Comparison of ENCODE assay signal across 11 cellular contexts in the genomic region with DNA sequence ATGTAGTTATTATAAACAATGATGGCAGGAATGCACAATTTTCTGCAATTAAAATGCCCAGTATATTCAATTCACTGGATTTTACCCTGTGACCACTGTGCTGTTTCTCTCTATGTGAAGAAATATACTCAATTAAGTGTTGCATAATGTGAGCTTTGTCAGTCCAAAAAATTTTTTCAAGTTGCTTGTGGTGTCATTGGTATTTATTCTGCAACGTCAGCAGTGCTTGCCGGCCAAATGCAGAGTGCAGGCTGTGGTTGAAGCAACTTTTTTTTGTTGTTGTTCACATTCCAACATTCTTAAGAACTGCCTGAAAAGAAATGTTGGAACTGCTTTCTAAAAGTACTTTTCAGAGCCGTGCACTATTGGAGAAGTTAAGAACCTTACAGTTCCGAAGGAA.
DNase-seq lines count a peak whose midpoint lies in the region; ATAC-seq, FAIRE-seq and TF ChIP-seq lines count a peak whose summit lies in the region.
"Had no signal": no experiment of that assay in that cellular context is flagged by ENCODE, and none has a peak within 500 bp of the region (broad histone marks: within the 10 kb centered on the region; RNA-seq: fewer than 3 reads in every experiment).

No MANE protein-coding gene starts in this region.

- TF ChIP-seq POLR2A in gastroesophageal sphincter (IDR thresholded peaks at IDR 0.05) (no peak), H54 (IDR thresholded peaks at IDR 0.05; ENCODE audit: low read depth, low read length) (no peak)

- no peak for TF ChIP-seq CTCF in AG04449 (IDR thresholded peaks at IDR 0.05; ENCODE audit: insufficient read depth, low read length, missing control alignments)
- no peak for TF ChIP-seq CTCF in gastroesophageal sphincter (IDR thresholded peaks at IDR 0.05)
- TF ChIP-seq CTCF in pancreas (IDR thresholded peaks at IDR 0.05): no peak

- H3K27me3 ChIP-seq in gastroesophageal sphincter: no peaks in the 10 kb centered on the region
- no peaks in the 10 kb centered on the region for H3K27me3 ChIP-seq in pancreas
- H3K27me3 ChIP-seq: BLaER1 treated with 17β-estradiol and CSF1 and Interleukin-3, amounts not matched to agents 10 nM and 100 nM had no signal

- ATAC-seq in gastroesophageal sphincter: peak; percentile 89
- ATAC-seq in pancreas: peak in 3 of 4 donors; percentile 38 to 74 (median 62)
- ATAC-seq: activated CD8-positive, alpha-beta memory T cell treated with anti-CD3 and anti-CD28 coated beads, Interleukin-2, amount 10 ng/mL, durations not matched to agents 7 days and 5 days had no signal

- CTCF ChIA-PET in AG04449 (lab: Yijun Ruan, JAX): no interaction called here

- 7 to 16% methylated on average over 3 to 4 of the region's 4 CpGs for WGBS in gastroesophageal sphincter (ENCODE audit: low coverage in 1 of 2), 2 donors
- WGBS in pancreas, 2 donors: 40 to 48% methylated on average over 4 of the region's 4 CpGs

- H3K9me3 ChIP-seq in SK-N-MC (ENCODE audit: low read depth, low read length): no peaks in the 10 kb centered on the region
- H3K9me3 ChIP-seq in gastroesophageal sphincter: peaks cover 0 to 5% (median 0%) of the 10 kb centered on the region in 3 donors
- no peaks in the 10 kb centered on the region for H3K9me3 ChIP-seq in pancreas
- H3K9me3 ChIP-seq: BLaER1 treated with 17β-estradiol and CSF1 and Interleukin-3, amounts not matched to agents 10 nM and 100 nM had no signal

- no peak overlapping the region for H3K4me3 ChIP-seq in AG04449 (ENCODE audit: low read depth, low read length)
- peak overlapping the region; percentile 52 for H3K4me3 ChIP-seq in SK-N-MC
- no peak overlapping the region for H3K4me3 ChIP-seq in gastroesophageal sphincter
- H3K4me3 ChIP-seq in pancreas: no peak overlapping the region
- H3K4me3 ChIP-seq: BLaER1 treated with 17β-estradiol and CSF1 and Interleukin-3, amounts not matched to agents 10 nM and 100 nM had no signal

- TF ChIP-seq EP300 in gastroesophageal sphincter (IDR thresholded peaks at IDR 0.05): no peak

- peak overlapping the region; percentile 66 for H3K9ac ChIP-seq in SK-N-MC (ENCODE audit: insufficient read length)
- H3K9ac ChIP-seq: BLaER1 treated with 17β-estradiol and CSF1 and Interleukin-3, amounts not matched to agents 10 nM and 100 nM had no signal

- intact Hi-C loops in pancreas (cut with DNase I): no loop called here

- FAIRE-seq in pancreas (lab: Jason Lieb, UNC) (no peak), H54 (lab: Jason Lieb, UNC) (no peak)

- H3K27ac ChIP-seq in SK-N-MC (peak overlapping the region; percentile 96), gastroesophageal sphincter (peak overlapping the region in 3 of 4 donors; percentile 32 to 70 (median 35)), pancreas (no peak overlapping the region)
- H3K27ac ChIP-seq: BLaER1 treated with 17β-estradiol and CSF1 and Interleukin-3, amounts not matched to agents 10 nM and 100 nM had no signal

- H3K36me3 ChIP-seq in SK-N-MC (ENCODE audit: insufficient read depth, low read length): no peaks in the 10 kb centered on the region
- no peaks in the 10 kb centered on the region for H3K36me3 ChIP-seq in gastroesophageal sphincter
- H3K36me3 ChIP-seq in pancreas: no peaks in the 10 kb centered on the region
- H3K36me3 ChIP-seq: BLaER1 treated with 17β-estradiol and CSF1 and Interleukin-3, amounts not matched to agents 10 nM and 100 nM had no signal

- POLR2A ChIA-PET in AG04449 (lab: Yijun Ruan, JAX): no interaction called here

- DNase-seq in AG04449 (ENCODE audit: low read depth, low spot score) (peak; percentile 94), SK-N-MC (ENCODE audit: low read depth, low spot score) (peak; percentile 92), pancreas (peak in 1 of 6 donors; percentile 20), H54 (ENCODE audit: insufficient read length, low spot score) (no peak), NCI-H1105 (lab: John Stamatoyannopoulos, UW) (no peak), T-helper 2 cell (no peak), NCI-H446 (lab: John Stamatoyannopoulos, UW) (no peak)
- DNase-seq: activated CD8-positive, alpha-beta memory T cell treated with anti-CD3 and anti-CD28 coated beads, Interleukin-2, amount 10 ng/mL, durations not matched to agents 7 days and 5 days; cortex of kidney had no signal

- H3K4me1 ChIP-seq in gastroesophageal sphincter (peaks cover 0 to 39% (median 4%) of the 10 kb centered on the region in 3 donors), pancreas (no peaks in the 10 kb centered on the region)
- H3K4me1 ChIP-seq: BLaER1 treated with 17β-estradiol and CSF1 and Interleukin-3, amounts not matched to agents 10 nM and 100 nM had no signal

Comparison
In these comparisons a context has a peak if more than half of its experiments do, and no peak if none do; other contexts are left out.
1. DNase-seq: peak in AG04449 (single experiment) and SK-N-MC (single experiment); none in H54 (single experiment), NCI-H1105 (single experiment), T-helper 2 cell (0 of 5) and NCI-H446 (0 of 2).
2. H3K27ac ChIP-seq: peak in SK-N-MC (single experiment) and gastroesophageal sphincter (3 of 4); none in pancreas (0 of 4).